1 cellular context compared by ENCODE assay signal in the genomic region with DNA sequence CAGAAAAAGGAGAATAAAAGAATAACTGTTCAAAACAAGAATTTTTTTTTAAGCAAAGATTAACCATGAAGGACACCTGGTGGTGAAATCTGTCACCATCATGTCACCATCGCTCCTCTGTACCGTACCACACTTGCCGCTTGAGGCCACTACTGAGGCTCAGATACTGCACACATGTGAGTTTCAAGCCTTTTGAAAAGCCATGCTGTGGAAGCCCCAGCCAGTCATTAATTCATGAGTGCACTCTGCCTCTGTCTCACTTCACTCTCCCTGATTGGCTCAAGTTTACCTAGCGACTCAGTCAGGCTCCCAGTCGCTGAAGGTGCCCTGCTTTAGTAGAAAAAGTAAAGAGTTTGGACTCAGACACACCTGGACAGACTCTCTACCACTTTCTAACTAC.
TF ChIP-seq lines count a peak whose summit lies in the region.

No MANE protein-coding gene starts in this region.

TF ChIP-seq in H1, 55 proteins besides CTCF, POLR2A, EP300 and RAD21 (continued from another document):
- TF ChIP-seq, protein P1, sequence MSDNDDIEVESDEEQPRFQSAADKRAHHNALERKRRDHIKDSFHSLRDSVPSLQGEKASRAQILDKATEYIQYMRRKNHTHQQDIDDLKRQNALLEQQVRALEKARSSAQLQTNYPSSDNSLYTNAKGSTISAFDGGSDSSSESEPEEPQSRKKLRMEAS (IDR thresholded peaks at IDR 0.05), result peak; percentile 30; the same call in 1 of the 2 replicates
TF ChIP-seq in H1: peak in this region for 2.
